ENCODE assay signal across 6 cellular contexts in the genomic region with DNA sequence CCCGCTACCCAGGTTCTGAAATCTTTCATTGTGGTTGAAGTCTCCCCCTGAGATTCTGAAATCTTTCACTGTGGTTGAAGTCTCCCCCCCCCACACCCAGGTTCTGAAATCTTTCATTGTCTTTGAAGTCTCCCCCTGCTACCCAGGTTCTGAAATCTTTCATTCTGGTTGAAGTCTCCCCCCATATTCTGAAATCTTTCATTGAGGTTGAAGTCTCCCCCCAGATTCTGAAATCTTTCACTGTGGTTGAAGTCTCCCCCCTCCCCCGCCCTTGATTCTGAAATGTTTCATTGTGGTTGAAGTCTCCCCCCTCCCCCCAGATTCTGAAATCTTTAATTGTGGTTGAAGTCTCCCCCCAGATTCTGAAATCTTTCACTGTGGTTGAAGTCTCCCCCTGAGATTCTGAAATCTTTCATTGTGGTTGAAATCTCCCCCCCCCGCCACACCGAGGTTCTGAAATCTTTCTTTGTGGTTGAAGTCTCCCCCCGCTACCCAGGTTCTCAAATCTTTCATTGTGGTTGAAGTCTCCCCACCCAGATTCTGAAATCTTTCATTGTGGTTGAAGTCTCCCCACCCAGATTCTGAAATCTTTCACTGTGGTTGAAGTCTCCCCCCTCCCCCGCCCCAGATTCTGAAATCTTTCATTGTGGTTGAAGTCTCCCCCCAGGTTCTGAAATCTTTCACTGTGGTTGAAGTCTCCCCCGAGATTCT.
A peak's percentile ranks its signal among the peaks of the same experiment; 100 is the strongest.
DNase-seq lines count a peak whose midpoint lies in the region.
"Not testable (repeated sequence)": the region's sequence is repeated elsewhere in the genome, so short reads cannot be mapped to it uniquely, and the experiment has no call there.

No MANE protein-coding gene starts in this region.

- CTCF ChIA-PET in CD8-positive, alpha-beta memory T cell (lab: Charles Lee) = not testable (repeated sequence)

- not testable (repeated sequence) for H3K9me3 Mint-ChIP-seq in CD8-positive, alpha-beta memory T cell; activated T-cell treated with anti-CD3 and anti-CD28 coated beads, Interleukin-2, amount 50 U/mL, for 24 hours; activated naive CD4-positive, alpha-beta T cell treated with anti-CD3 and anti-CD28 coated beads, Interleukin-2, amount 50 U/mL, for 24 hours; immature natural killer cell

- POLR2A ChIA-PET in CD8-positive, alpha-beta memory T cell (lab: Charles Lee) = not testable (repeated sequence)

- H3K27me3 Mint-ChIP-seq in CD8-positive, alpha-beta memory T cell = peaks cover 2 to 13% of the 10 kb centered on the region in 2 donors
- peaks cover 51% of the 10 kb centered on the region for H3K27me3 Mint-ChIP-seq in activated T-cell treated with anti-CD3 and anti-CD28 coated beads, Interleukin-2, amount 50 U/mL, for 24 hours
- H3K27me3 Mint-ChIP-seq in activated naive CD4-positive, alpha-beta T cell treated with anti-CD3 and anti-CD28 coated beads, Interleukin-2, amount 50 U/mL, for 24 hours = peaks cover 31% of the 10 kb centered on the region
- H3K27me3 Mint-ChIP-seq in immature natural killer cell (ENCODE audit: low read depth in 3 of 3) = peaks cover 5 to 14% (median 6%) of the 10 kb centered on the region in 3 donors

- not testable (repeated sequence) for H3K4me3 ChIP-seq in CD8-positive, alpha-beta memory T cell (ENCODE audit: low read length)

- peaks cover 13% of the 10 kb centered on the region for H3K4me1 ChIP-seq in CD8-positive, alpha-beta memory T cell (ENCODE audit: insufficient read depth, low read length)

- H3K9me3 ChIP-seq in CD8-positive, alpha-beta memory T cell (ENCODE audit: low read length) = not testable (repeated sequence)

- H3K36me3 ChIP-seq in CD8-positive, alpha-beta memory T cell (ENCODE audit: insufficient read depth, low read length) = not testable (repeated sequence)

- H3K27me3 ChIP-seq in CD8-positive, alpha-beta memory T cell (ENCODE audit: insufficient read depth, low read length, poor library complexity, severe bottlenecking) = not testable (repeated sequence)

- peak overlapping the region in 4 of 7 donors; percentile 32 to 54 (median 44) for H3K4me3 Mint-ChIP-seq in CD8-positive, alpha-beta memory T cell
- H3K4me3 Mint-ChIP-seq in activated T-cell treated with anti-CD3 and anti-CD28 coated beads, Interleukin-2, amount 50 U/mL, for 24 hours = not testable (repeated sequence)
- H3K4me3 Mint-ChIP-seq in activated naive CD4-positive, alpha-beta T cell treated with anti-CD3 and anti-CD28 coated beads, Interleukin-2, amount 50 U/mL, for 24 hours = peak overlapping the region; percentile 60
- H3K4me3 Mint-ChIP-seq in immature natural killer cell = peak overlapping the region in 3 of 5 donors; percentile 25 to 65 (median 55)

- not testable (repeated sequence) for H3K36me3 Mint-ChIP-seq in CD8-positive, alpha-beta memory T cell; activated T-cell treated with anti-CD3 and anti-CD28 coated beads, Interleukin-2, amount 50 U/mL, for 24 hours (ENCODE audit: low read depth); activated naive CD4-positive, alpha-beta T cell treated with anti-CD3 and anti-CD28 coated beads, Interleukin-2, amount 50 U/mL, for 24 hours; immature natural killer cell

- peak in 1 of 5 donors; percentile 41 for DNase-seq in CD8-positive, alpha-beta memory T cell
- DNase-seq in SW480 (ENCODE audit: low spot score) = peak; percentile 64
- not testable (repeated sequence) for DNase-seq in activated T-cell treated with anti-CD3 and anti-CD28 coated beads, Interleukin-2, amount 50 U/mL, for 24 hours; immature natural killer cell
- peak; percentile 28 for DNase-seq in putamen (ENCODE audit: low spot score)

- peaks cover 13 to 30% (median 15%) of the 10 kb centered on the region in 3 donors for H3K4me1 Mint-ChIP-seq in CD8-positive, alpha-beta memory T cell
- not testable (repeated sequence) for H3K4me1 Mint-ChIP-seq in activated T-cell treated with anti-CD3 and anti-CD28 coated beads, Interleukin-2, amount 50 U/mL, for 24 hours (ENCODE audit: low read depth)
- H3K4me1 Mint-ChIP-seq in activated naive CD4-positive, alpha-beta T cell treated with anti-CD3 and anti-CD28 coated beads, Interleukin-2, amount 50 U/mL, for 24 hours = peaks cover 32% of the 10 kb centered on the region
- H3K4me1 Mint-ChIP-seq in immature natural killer cell = peaks cover 24 to 31% of the 10 kb centered on the region in 2 donors

- H3K27ac ChIP-seq in CD8-positive, alpha-beta memory T cell (ENCODE audit: low read depth, low read length) = not testable (repeated sequence)

- peak overlapping the region in 2 of 8 donors; percentile 47 to 56 for H3K27ac Mint-ChIP-seq in CD8-positive, alpha-beta memory T cell
- peak overlapping the region; percentile 59 for H3K27ac Mint-ChIP-seq in activated T-cell treated with anti-CD3 and anti-CD28 coated beads, Interleukin-2, amount 50 U/mL, for 24 hours
- H3K27ac Mint-ChIP-seq in activated naive CD4-positive, alpha-beta T cell treated with anti-CD3 and anti-CD28 coated beads, Interleukin-2, amount 50 U/mL, for 24 hours = not testable (repeated sequence)
- H3K27ac Mint-ChIP-seq in immature natural killer cell = peak overlapping the region in 1 of 6 donors; percentile 32
